8 cellular contexts compared by ENCODE assay signal in the genomic region with DNA sequence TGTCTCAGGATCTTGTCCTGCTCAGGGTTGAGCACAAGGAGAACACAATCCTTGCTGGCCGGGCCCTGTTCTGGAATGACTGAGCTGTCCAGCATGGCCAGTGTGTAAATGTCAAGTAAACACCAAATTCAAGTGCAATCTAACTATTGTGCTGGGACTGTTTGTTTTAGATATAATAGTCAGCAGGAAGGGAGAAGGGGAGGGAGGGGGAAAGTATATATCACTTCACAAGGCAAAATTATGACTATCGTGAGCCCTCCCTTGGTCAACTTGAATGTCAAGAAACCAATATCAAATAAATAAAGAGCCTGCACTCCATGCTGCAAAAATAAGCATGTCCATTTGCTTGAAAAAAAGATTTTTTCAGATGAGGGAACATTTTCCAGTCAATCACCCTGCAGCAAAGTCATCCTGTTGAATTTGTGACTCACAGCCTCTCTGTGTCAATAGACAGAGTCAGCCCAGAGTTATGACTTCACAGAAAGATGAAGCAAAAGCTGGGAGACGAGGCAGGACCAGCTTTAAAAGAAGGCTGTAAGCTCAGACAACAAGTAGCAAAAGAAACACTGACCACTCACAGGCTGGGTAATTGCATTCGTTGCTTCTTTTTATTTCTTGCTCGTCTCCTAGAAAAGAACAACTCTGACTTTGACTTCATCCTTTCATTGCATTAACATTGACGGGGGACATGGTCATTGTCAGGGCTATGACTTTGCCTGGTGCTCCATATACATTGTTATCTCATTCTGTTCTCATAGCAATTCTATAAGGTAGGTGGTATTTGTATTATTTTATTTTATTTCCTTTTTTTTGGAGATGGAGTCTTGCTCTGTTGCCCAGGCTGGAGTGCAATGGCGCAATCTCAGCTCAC. TPM values are rescaled to one million over a fixed set of nuclear protein-coding genes. Genes with fewer than 3 reads are reported as not detected.
DNase-seq lines count a peak whose midpoint lies in the region; ATAC-seq and TF ChIP-seq lines count a peak whose summit lies in the region.

No MANE protein-coding gene starts in this region.

- H3K27ac Mint-ChIP-seq in GM23338, result no peak overlapping the region

- peak overlapping the region; percentile 6 for H3K9ac ChIP-seq in mucosa of stomach (ENCODE audit: low read length)

- no peaks in the 10 kb centered on the region for H3K9me3 Mint-ChIP-seq in GM23338

- no peak overlapping the region for H2AFZ ChIP-seq in GM23338

- H3K27ac ChIP-seq in sigmoid colon (peak overlapping the region in 1 of 4 donors; percentile 58), GM23338 (ENCODE audit: low read depth) (no peak overlapping the region)

- TF ChIP-seq CTCF in sigmoid colon (IDR thresholded peaks at IDR 0.05) (no peak), GM23338 (conservative IDR thresholded peaks at IDR 0.05; ENCODE audit: low read depth in 2 of 2) (no peak)

- H3K4me3 ChIP-seq in mucosa of stomach (ENCODE audit: low read length) (peak overlapping the region; percentile 5), sigmoid colon (no peak overlapping the region), GM23338 (no peak overlapping the region)

- H3K4me1 Mint-ChIP-seq in GM23338, result no peaks in the 10 kb centered on the region

- H4K20me1 ChIP-seq in GM23338 (replicated peaks; ENCODE audit: insufficient read depth), result no peaks in the 10 kb centered on the region

- ATAC-seq in GM23338 (no peak), GM19452 (IDR thresholded peaks at IDR 0.05; ENCODE audit: unreplicated experiment) (no peak)

- no peak for TF ChIP-seq POLR2A in sigmoid colon (IDR thresholded peaks at IDR 0.05)

- no peaks in the 10 kb centered on the region for H3K9me2 ChIP-seq in GM23338 (ENCODE audit: insufficient read depth)

- no peaks in the 10 kb centered on the region for H3F3A ChIP-seq in GM23338 (replicated peaks; ENCODE audit: low read depth)

- H3K36me3 Mint-ChIP-seq in GM23338 (ENCODE audit: low read depth), result no peaks in the 10 kb centered on the region

- WGBS in sigmoid colon, 2 donors, result 24 to 59% methylated on average over 7 of the region's 7 CpGs

- H3K27me3 ChIP-seq in mucosa of stomach (ENCODE audit: control insufficient read depth, insufficient read depth, low read length), result no peaks in the 10 kb centered on the region
- H3K27me3 ChIP-seq in sigmoid colon, result no peaks in the 10 kb centered on the region
- H3K27me3 ChIP-seq in GM23338 (ENCODE audit: insufficient read depth), result no peaks in the 10 kb centered on the region

- H3K4me3 Mint-ChIP-seq in GM23338, result no peak overlapping the region

- intact Hi-C loops in sigmoid colon (cut with DNase I), result loop anchor here (10.0 kb wide), 1 partner anchor 70 kb away; no protein-coding TSS in a partner anchor

- H3K36me3 ChIP-seq in mucosa of stomach (ENCODE audit: control insufficient read depth, insufficient read depth, low read length) (no peaks in the 10 kb centered on the region), sigmoid colon (no peaks in the 10 kb centered on the region), GM23338 (ENCODE audit: insufficient read depth) (no peaks in the 10 kb centered on the region)

- no peak overlapping the region for H3K4me2 ChIP-seq in GM23338

- TF ChIP-seq EP300 in sigmoid colon (IDR thresholded peaks at IDR 0.05), result no peak

- H3K79me2 ChIP-seq in GM23338 (replicated peaks; ENCODE audit: insufficient read depth), result no peaks in the 10 kb centered on the region

- H3K27me3 Mint-ChIP-seq in GM23338 (ENCODE audit: insufficient read depth, low read depth, poor library complexity), result peaks cover under 1% of the 10 kb centered on the region

- H3K4me1 ChIP-seq in mucosa of stomach (ENCODE audit: control insufficient read depth, insufficient read depth, low read length) (peaks cover 26% of the 10 kb centered on the region), sigmoid colon (no peaks in the 10 kb centered on the region), GM23338 (ENCODE audit: insufficient read depth) (no peaks in the 10 kb centered on the region)

- DNase-seq in COLO829 (ENCODE audit: low spot score), result peak; percentile 73
- DNase-seq in NCI-H2196 treated with DMSO at 0.1 percent for 48 hours (lab: John Stamatoyannopoulos, UW; ENCODE audit: unreplicated experiment), result peak; percentile 30
- DNase-seq in dermis blood vessel endothelial cell, result peak; percentile 72
- DNase-seq in sigmoid colon, result no peak
- DNase-seq in GM23338 (ENCODE audit: low spot score), result no peak
- no peak for DNase-seq in stimulated activated CD4-positive, alpha-beta T cell treated with anti-CD3 and anti-CD28 coated beads, Interleukin-12 subunit alpha, Interleukin-12 subunit beta, amount 100 ng/mL, for 4 hours

- H3K9me3 ChIP-seq in mucosa of stomach (ENCODE audit: control insufficient read depth, low read length), result no peaks in the 10 kb centered on the region
- no peaks in the 10 kb centered on the region for H3K9me3 ChIP-seq in sigmoid colon

TF ChIP-seq in GM23338, 12 proteins besides CTCF, POLR2A, EP300 and RAD21:
- no peak for TF ChIP-seq POLR2AphosphoS5 (IDR thresholded peaks at IDR 0.05; ENCODE audit: low read depth)
- TF ChIP-seq NANOG (IDR thresholded peaks at IDR 0.05; ENCODE audit: borderline replicate concordance), result no peak
- TF ChIP-seq, protein P1, sequence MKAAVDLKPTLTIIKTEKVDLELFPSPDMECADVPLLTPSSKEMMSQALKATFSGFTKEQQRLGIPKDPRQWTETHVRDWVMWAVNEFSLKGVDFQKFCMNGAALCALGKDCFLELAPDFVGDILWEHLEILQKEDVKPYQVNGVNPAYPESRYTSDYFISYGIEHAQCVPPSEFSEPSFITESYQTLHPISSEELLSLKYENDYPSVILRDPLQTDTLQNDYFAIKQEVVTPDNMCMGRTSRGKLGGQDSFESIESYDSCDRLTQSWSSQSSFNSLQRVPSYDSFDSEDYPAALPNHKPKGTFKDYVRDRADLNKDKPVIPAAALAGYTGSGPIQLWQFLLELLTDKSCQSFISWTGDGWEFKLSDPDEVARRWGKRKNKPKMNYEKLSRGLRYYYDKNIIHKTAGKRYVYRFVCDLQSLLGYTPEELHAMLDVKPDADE (IDR thresholded peaks at IDR 0.05), result no peak
- no peak for TF ChIP-seq EZH2 (IDR thresholded peaks at IDR 0.05; ENCODE audit: low read depth, unreplicated experiment)
- no peak for TF ChIP-seq JUNB (IDR thresholded peaks at IDR 0.05; ENCODE audit: unreplicated experiment)
- TF ChIP-seq, protein P2, sequence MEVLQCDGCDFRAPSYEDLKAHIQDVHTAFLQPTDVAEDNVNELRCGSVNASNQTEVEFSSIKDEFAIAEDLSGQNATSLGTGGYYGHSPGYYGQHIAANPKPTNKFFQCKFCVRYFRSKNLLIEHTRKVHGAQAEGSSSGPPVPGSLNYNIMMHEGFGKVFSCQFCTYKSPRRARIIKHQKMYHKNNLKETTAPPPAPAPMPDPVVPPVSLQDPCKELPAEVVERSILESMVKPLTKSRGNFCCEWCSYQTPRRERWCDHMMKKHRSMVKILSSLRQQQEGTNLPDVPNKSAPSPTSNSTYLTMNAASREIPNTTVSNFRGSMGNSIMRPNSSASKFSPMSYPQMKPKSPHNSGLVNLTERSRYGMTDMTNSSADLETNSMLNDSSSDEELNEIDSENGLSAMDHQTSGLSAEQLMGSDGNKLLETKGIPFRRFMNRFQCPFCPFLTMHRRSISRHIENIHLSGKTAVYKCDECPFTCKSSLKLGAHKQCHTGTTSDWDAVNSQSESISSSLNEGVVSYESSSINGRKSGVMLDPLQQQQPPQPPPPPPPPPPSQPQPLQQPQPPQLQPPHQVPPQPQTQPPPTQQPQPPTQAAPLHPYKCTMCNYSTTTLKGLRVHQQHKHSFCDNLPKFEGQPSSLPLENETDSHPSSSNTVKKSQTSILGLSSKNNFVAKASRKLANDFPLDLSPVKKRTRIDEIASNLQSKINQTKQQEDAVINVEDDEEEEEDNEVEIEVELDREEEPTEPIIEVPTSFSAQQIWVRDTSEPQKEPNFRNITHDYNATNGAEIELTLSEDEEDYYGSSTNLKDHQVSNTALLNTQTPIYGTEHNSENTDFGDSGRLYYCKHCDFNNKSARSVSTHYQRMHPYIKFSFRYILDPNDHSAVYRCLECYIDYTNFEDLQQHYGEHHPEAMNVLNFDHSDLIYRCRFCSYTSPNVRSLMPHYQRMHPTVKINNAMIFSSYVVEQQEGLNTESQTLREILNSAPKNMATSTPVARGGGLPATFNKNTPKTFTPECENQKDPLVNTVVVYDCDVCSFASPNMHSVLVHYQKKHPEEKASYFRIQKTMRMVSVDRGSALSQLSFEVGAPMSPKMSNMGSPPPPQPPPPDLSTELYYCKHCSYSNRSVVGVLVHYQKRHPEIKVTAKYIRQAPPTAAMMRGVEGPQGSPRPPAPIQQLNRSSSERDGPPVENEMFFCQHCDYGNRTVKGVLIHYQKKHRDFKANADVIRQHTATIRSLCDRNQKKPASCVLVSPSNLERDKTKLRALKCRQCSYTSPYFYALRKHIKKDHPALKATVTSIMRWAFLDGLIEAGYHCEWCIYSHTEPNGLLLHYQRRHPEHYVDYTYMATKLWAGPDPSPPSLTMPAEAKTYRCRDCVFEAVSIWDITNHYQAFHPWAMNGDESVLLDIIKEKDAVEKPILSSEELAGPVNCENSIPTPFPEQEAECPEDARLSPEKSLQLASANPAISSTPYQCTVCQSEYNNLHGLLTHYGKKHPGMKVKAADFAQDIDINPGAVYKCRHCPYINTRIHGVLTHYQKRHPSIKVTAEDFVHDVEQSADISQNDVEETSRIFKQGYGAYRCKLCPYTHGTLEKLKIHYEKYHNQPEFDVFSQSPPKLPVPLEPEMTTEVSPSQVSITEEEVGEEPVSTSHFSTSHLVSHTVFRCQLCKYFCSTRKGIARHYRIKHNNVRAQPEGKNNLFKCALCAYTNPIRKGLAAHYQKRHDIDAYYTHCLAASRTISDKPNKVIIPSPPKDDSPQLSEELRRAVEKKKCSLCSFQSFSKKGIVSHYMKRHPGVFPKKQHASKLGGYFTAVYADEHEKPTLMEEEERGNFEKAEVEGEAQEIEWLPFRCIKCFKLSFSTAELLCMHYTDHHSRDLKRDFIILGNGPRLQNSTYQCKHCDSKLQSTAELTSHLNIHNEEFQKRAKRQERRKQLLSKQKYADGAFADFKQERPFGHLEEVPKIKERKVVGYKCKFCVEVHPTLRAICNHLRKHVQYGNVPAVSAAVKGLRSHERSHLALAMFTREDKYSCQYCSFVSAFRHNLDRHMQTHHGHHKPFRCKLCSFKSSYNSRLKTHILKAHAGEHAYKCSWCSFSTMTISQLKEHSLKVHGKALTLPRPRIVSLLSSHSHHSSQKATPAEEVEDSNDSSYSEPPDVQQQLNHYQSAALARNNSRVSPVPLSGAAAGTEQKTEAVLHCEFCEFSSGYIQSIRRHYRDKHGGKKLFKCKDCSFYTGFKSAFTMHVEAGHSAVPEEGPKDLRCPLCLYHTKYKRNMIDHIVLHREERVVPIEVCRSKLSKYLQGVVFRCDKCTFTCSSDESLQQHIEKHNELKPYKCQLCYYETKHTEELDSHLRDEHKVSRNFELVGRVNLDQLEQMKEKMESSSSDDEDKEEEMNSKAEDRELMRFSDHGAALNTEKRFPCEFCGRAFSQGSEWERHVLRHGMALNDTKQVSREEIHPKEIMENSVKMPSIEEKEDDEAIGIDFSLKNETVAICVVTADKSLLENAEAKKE (CRISPR knock-in tag; IDR thresholded peaks at IDR 0.05), result no peak

RNA-seq across cellular contexts. Expression of a gene that starts 15.3 kb away (rescaled TPM):
- 0.98 and 4.6 TPM in 2 replicates for total RNA-seq in dermis blood vessel endothelial cell
- total RNA-seq in sigmoid colon, result 10 to 100 TPM; 22.8 to 61.8 (median 34.7) TPM
- 100 to 1,000 TPM; 142 to 392 (median 330) TPM for polyA plus RNA-seq in sigmoid colon
- total RNA-seq in GM23338 (2014; rRNA removed; shearing (Covaris generic)), result 26.8 and 29.8 TPM in 2 replicates
- 6.0 and 8.3 TPM in 2 replicates for polyA plus RNA-seq in GM23338 (2016; fragmentation: Nextera tagmentation; extraction: Ambion mirVana)

Comparison
In these comparisons a context has a peak if more than half of its experiments do, and no peak if none do; other contexts are left out.
1. DNase-seq: peak in COLO829 (single experiment), NCI-H2196 treated with DMSO at 0.1 percent for 48 hours (single experiment) and dermis blood vessel endothelial cell (single experiment); none in sigmoid colon (single experiment), GM23338 (single experiment) and stimulated activated CD4-positive, alpha-beta T cell treated with anti-CD3 and anti-CD28 coated beads, Interleukin-12 subunit alpha, Interleukin-12 subunit beta, amount 100 ng/mL, for 4 hours (single experiment).